Comparison of ENCODE assay signal across 20 cellular contexts in genomic region chr2:216837740-216838139, GRCh38. TPM values are rescaled to one million over a fixed set of nuclear protein-coding genes. Genes with fewer than 3 reads are reported as not detected.
DNase-seq lines count a peak whose midpoint lies in the region; ATAC-seq and TF ChIP-seq lines count a peak whose summit lies in the region.
"Had no signal": no experiment of that assay in that cellular context is flagged by ENCODE, and none has a peak within 500 bp of the region (broad histone marks: within the 10 kb centered on the region; RNA-seq: fewer than 3 reads in every experiment).

No MANE protein-coding gene starts in this region.

- H3K27me3 ChIP-seq in tibial artery (no peaks in the 10 kb centered on the region), dorsolateral prefrontal cortex (no peaks in the 10 kb centered on the region)
- H3K27me3 ChIP-seq: BLaER1 had no signal

- H3K36me3 ChIP-seq in tibial artery, result no peaks in the 10 kb centered on the region
- H3K36me3 ChIP-seq: BLaER1 had no signal

- DNase-seq in SIG-M5 treated with dmso at 0.1 percent for 504 hours (lab: John Stamatoyannopoulos, UW; ENCODE audit: unreplicated experiment) (peak; percentile 44), SIG-M5 (lab: John Stamatoyannopoulos, UW) (no peak), NOMO-1 treated with DMSO at 0.1 percent for 48 hours (lab: John Stamatoyannopoulos, UW; ENCODE audit: unreplicated experiment) (peak; percentile 32), coronary artery (ENCODE audit: low spot score) (no peak), tibial artery (no peak), NCI-H1436 treated with DMSO at 0.1 percent for 48 hours (lab: John Stamatoyannopoulos, UW) (no peak), dorsolateral prefrontal cortex (no peak)
- DNase-seq: CD8-positive, alpha-beta memory T cell; HFFc6; NCI-H1417; NCI-H2029 treated with DMSO at 0.1 percent for 48 hours; NCI-H524; PC-9 had no signal

- no peaks in the 10 kb centered on the region for H3K9me3 ChIP-seq in tibial artery
- H3K9me3 ChIP-seq: BLaER1 had no signal

- H3K4me3 ChIP-seq in coronary artery (no peak overlapping the region), tibial artery (no peak overlapping the region), dorsolateral prefrontal cortex (no peak overlapping the region)
- H3K4me3 ChIP-seq: BLaER1, PC-9 had no signal

- no peak for ATAC-seq in GM21423 (IDR thresholded peaks at IDR 0.05; ENCODE audit: unreplicated experiment)

- TF ChIP-seq CTCF in coronary artery (IDR thresholded peaks at IDR 0.05), result no peak
- no peak for TF ChIP-seq CTCF in tibial artery (IDR thresholded peaks at IDR 0.05)
- TF ChIP-seq CTCF in dorsolateral prefrontal cortex (IDR thresholded peaks at IDR 0.05 in 54 of 56, conservative IDR thresholded peaks at IDR 0.05 in 2 of 56; ENCODE audit: low read depth in 1 of 56, partially characterized antibody in 56 of 56), result no peak

- H3K4me1 ChIP-seq in tibial artery, result peaks cover 0 to 41% (median 18%) of the 10 kb centered on the region in 4 donors
- H3K4me1 ChIP-seq: BLaER1 had no signal

- intact Hi-C loops in tibial artery (cut with DNase I; ENCODE audit: low total_unique reads), result no loop called here
- intact Hi-C loops in dorsolateral prefrontal cortex (cut with DNase I), result no loop called here

- H3K27ac ChIP-seq in coronary artery (peak overlapping the region; percentile 29 to 74), tibial artery (peak overlapping the region; percentile 57 to 81), dorsolateral prefrontal cortex (peak overlapping the region in 19 of 59 donors; percentile 2 to 61 (median 17))
- H3K27ac ChIP-seq: 22Rv1, BLaER1, KMS-11, PC-9 had no signal

RNA-seq across cellular contexts. Expression of gene TNP1, which starts 22.1 kb away (rescaled TPM):
- total RNA-seq in dorsolateral prefrontal cortex, result not detected
- total RNA-seq: CD8-positive, alpha-beta memory T cell; Daoy; H1; HFFc6; MCF 10A; PC-9 had no signal

Comparison
In these comparisons a context has a peak if more than half of its experiments do, and no peak if none do; other contexts are left out.
1. DNase-seq: peak in SIG-M5 treated with dmso at 0.1 percent for 504 hours (single experiment) and NOMO-1 treated with DMSO at 0.1 percent for 48 hours (single experiment); none in SIG-M5 (single experiment), coronary artery (single experiment), tibial artery (0 of 2), NCI-H1436 treated with DMSO at 0.1 percent for 48 hours (single experiment) and dorsolateral prefrontal cortex (0 of 10).